1 cellular context compared by ENCODE assay signal in the genomic region with DNA sequence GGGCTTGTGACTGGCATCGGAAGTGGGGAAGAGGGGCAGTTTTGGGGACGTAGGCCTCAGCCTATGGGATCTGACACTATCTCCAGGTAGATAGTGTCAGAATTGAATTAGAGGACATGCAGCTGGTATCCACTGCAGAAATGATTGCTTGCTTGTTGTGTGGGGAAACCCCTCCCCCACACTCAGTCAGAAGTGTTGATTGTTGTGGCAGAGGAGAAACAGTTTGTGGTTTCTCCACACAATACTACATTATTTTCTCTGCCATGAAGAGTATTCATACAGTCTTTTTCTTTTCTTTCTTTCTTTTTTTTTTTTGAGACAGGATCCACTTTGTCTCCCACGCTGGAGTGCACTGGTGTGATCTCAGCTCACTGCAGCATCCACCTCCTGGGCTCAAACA.
TF ChIP-seq lines count a peak whose summit lies in the region.

No MANE protein-coding gene starts in this region.

TF ChIP-seq in GM12878, 131 proteins besides CTCF, POLR2A, EP300 and RAD21 (continued from another document):
- TF ChIP-seq, protein P1, sequence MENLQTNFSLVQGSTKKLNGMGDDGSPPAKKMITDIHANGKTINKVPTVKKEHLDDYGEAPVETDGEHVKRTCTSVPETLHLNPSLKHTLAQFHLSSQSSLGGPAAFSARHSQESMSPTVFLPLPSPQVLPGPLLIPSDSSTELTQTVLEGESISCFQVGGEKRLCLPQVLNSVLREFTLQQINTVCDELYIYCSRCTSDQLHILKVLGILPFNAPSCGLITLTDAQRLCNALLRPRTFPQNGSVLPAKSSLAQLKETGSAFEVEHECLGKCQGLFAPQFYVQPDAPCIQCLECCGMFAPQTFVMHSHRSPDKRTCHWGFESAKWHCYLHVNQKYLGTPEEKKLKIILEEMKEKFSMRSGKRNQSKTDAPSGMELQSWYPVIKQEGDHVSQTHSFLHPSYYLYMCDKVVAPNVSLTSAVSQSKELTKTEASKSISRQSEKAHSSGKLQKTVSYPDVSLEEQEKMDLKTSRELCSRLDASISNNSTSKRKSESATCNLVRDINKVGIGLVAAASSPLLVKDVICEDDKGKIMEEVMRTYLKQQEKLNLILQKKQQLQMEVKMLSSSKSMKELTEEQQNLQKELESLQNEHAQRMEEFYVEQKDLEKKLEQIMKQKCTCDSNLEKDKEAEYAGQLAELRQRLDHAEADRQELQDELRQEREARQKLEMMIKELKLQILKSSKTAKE (IDR thresholded peaks at IDR 0.05; ENCODE audit: low read depth, poor library complexity, severe bottlenecking): no peak
- 0 out of 2 replicates have a peak, but pooled peaks have one; percentile 42 for TF ChIP-seq IKZF1 (conservative IDR thresholded peaks at IDR 0.05)
- peak; percentile 74 for TF ChIP-seq TCF7 (IDR thresholded peaks at IDR 0.05; ENCODE audit: borderline replicate concordance)
- no peak for TF ChIP-seq KDM1A (IDR thresholded peaks at IDR 0.05; ENCODE audit: borderline replicate concordance)
- no peak for TF ChIP-seq YY1 (IDR thresholded peaks at IDR 0.05; ENCODE audit: low read depth, low read length)
- TF ChIP-seq POU2F2 (IDR thresholded peaks at IDR 0.05; ENCODE audit: borderline replicate concordance, low read depth, low read length): peak; percentile 28; the same call in 1 of the 3 replicates
- no peak for TF ChIP-seq NFYA (IDR thresholded peaks at IDR 0.05; ENCODE audit: borderline replicate concordance, low read depth, low read length)
- peak; percentile 53; the same call in 1 of the 2 replicates for TF ChIP-seq CBFB (IDR thresholded peaks at IDR 0.05; ENCODE audit: low read depth)
- 0 out of 2 replicates have a peak, but pooled peaks have one; percentile 63 for TF ChIP-seq CBX5 (IDR thresholded peaks at IDR 0.05; ENCODE audit: low read depth)
TF ChIP-seq in GM12878: peak in this region for 30.
